Comparison of ENCODE assay signal across 1 cellular context in the genomic region with DNA sequence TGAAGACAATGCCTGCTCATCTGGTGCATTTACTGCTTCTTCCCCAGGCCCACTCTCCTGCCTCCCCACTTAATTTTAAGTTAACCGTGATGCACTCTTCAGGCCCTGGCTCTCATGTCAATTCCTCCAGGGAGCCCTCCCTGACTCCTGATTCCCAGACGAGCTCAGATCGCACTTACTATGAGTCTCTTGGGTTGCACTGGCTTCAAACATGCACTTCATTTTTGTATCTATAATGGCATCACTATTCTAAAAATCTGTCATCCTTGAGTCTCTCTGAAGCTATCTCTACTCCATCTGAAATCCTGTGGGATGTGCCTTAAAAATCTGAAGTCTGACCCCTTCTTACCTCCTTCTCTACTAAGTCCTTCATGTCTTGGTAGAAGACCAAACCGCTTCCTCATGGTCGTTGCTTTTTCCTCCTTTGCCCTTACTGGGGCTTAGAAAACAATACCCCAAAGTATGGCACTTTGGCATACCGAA.
TF ChIP-seq lines count a peak whose summit lies in the region.

No MANE protein-coding gene starts in this region.

TF ChIP-seq in HCT116, 20 proteins besides CTCF, POLR2A, EP300 and RAD21 (continued from another document):
- TF ChIP-seq, protein P1, sequence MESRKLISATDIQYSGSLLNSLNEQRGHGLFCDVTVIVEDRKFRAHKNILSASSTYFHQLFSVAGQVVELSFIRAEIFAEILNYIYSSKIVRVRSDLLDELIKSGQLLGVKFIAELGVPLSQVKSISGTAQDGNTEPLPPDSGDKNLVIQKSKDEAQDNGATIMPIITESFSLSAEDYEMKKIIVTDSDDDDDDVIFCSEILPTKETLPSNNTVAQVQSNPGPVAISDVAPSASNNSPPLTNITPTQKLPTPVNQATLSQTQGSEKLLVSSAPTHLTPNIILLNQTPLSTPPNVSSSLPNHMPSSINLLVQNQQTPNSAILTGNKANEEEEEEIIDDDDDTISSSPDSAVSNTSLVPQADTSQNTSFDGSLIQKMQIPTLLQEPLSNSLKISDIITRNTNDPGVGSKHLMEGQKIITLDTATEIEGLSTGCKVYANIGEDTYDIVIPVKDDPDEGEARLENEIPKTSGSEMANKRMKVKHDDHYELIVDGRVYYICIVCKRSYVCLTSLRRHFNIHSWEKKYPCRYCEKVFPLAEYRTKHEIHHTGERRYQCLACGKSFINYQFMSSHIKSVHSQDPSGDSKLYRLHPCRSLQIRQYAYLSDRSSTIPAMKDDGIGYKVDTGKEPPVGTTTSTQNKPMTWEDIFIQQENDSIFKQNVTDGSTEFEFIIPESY (IDR thresholded peaks at IDR 0.05; ENCODE audit: extremely low read depth, insufficient replicate concordance, low read length): no peak
- no peak for TF ChIP-seq EZH2phosphoT487 (IDR thresholded peaks at IDR 0.05; ENCODE audit: borderline replicate concordance)
- no peak for TF ChIP-seq JUND (IDR thresholded peaks at IDR 0.05)
